In the genomic region with DNA sequence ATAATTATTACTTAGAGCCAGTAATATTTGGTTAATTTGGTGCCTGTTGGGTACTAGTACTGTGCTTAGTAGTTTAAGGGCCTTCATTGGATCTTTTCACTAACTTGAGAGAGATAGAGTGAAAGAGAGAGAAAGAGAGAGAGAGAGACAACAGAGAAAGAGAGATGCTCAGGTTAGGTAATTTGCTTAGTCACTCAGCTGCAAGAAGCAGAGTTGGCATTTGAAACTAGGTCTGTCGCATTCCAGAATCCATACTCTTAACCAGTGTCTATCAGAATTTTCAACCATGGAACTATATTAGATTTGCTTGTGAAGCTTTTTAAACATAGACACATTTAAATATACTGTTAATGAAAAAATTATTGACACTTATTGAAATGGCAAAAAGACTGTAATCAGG, we compare ENCODE assay signal across 1 cellular context.
TF ChIP-seq lines count a peak whose summit lies in the region.

No MANE protein-coding gene starts in this region.

TF ChIP-seq in K562, 482 proteins besides CTCF, POLR2A, EP300 and RAD21 (continued from another document):
- TF ChIP-seq E2F1 (CRISPR knock-in tag; IDR thresholded peaks at IDR 0.05) (no peak), MAFG (tag; conservative IDR thresholded peaks at IDR 0.05) (peak; percentile 47), NFE2L1 (tag; IDR thresholded peaks at IDR 0.05; ENCODE audit: borderline replicate concordance, low read depth) (peak; percentile 24; the same call in 1 of the 2 replicates)
